ENCODE assay signal across 23 cellular contexts in the genomic region with DNA sequence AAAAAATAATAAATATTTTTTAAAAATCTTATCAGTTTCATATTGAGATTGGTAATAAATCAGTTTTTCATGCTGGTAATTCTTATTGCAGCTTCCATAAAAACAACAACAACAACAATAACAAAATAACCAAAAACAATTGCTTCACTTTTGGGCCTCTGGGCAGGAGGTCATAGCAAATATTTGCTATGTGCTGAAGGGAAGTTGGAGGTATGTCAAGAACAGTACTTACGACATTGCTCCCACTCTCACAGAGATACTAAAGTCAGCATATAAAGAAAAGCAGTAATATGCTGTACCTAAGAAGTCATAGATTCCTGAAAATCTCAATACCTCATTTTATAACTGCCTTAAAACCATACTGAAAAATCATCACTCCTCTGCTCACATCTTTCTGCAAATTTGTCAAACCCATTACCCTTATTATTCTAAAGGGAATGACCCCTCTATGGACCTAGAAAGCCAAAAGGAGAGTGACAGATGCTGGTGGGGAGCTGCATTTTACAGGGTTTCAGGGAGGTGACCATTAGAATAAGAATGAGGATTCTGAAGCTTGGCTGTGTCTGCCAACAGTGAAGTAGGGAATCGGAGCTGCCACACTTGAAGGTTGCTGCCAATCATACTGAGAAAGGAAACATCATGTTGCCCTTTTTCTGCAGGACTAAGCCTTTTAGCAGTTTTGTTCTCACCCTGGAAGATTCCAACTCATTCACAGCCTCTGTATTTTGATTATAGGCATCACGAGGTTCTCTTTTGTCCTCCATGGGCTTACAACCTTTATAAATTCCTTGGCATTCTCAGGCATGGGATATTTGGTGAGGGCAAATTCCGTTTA.
"Had no signal": no experiment of that assay in that cellular context is flagged by ENCODE, and none has a peak within 500 bp of the region (broad histone marks: within the 10 kb centered on the region; RNA-seq: fewer than 3 reads in every experiment).

No MANE protein-coding gene starts in this region.

- H3K4me3 Mint-ChIP-seq: activated naive CD4-positive, alpha-beta T cell treated with anti-CD3 and anti-CD28 coated beads, Interleukin-2, amount 50 U/mL, for 24 hours; effector memory CD8-positive, alpha-beta T cell; naive thymus-derived CD4-positive, alpha-beta T cell; stimulated activated naive CD8-positive, alpha-beta T cell treated with anti-CD3 and anti-CD28 coated beads, Interleukin-15, Interleukin-2, amounts not matched to agents 100 ng/mL and 50 ng/mL, for 24 hours had no signal

- H3K27ac ChIP-seq: brain microvascular endothelial cell, esophagus squamous epithelium, gastrocnemius medialis, pancreas, psoas muscle, thyroid gland, VCaP had no signal

- ATAC-seq: effector memory CD8-positive, alpha-beta T cell; gastrocnemius medialis; left colon; naive thymus-derived CD4-positive, alpha-beta T cell; pancreas; psoas muscle; right cardiac atrium had no signal

- H3K9me3 ChIP-seq: esophagus squamous epithelium, gastrocnemius medialis, pancreas, psoas muscle, thyroid gland had no signal

- H3K4me1 ChIP-seq: esophagus squamous epithelium, gastrocnemius medialis, pancreas, psoas muscle, thyroid gland had no signal

- H3K4me1 Mint-ChIP-seq: activated naive CD4-positive, alpha-beta T cell treated with anti-CD3 and anti-CD28 coated beads, Interleukin-2, amount 50 U/mL, for 24 hours; naive thymus-derived CD4-positive, alpha-beta T cell had no signal

- H3K27me3 ChIP-seq: brain microvascular endothelial cell, esophagus squamous epithelium, gastrocnemius medialis, pancreas, thyroid gland had no signal

- H3K4me3 ChIP-seq: esophagus squamous epithelium, gastrocnemius medialis, lung, pancreas, psoas muscle, thyroid gland had no signal

- H3K36me3 ChIP-seq: brain microvascular endothelial cell, esophagus squamous epithelium, gastrocnemius medialis, pancreas, thyroid gland had no signal

- H3K9me3 Mint-ChIP-seq: activated naive CD4-positive, alpha-beta T cell treated with anti-CD3 and anti-CD28 coated beads, Interleukin-2, amount 50 U/mL, for 24 hours; stimulated activated naive CD8-positive, alpha-beta T cell treated with anti-CD3 and anti-CD28 coated beads, Interleukin-15, Interleukin-2, amounts not matched to agents 100 ng/mL and 50 ng/mL, for 24 hours had no signal

- H3K27ac Mint-ChIP-seq: activated naive CD4-positive, alpha-beta T cell treated with anti-CD3 and anti-CD28 coated beads, Interleukin-2, amount 50 U/mL, for 24 hours; effector memory CD8-positive, alpha-beta T cell; stimulated activated naive CD8-positive, alpha-beta T cell treated with anti-CD3 and anti-CD28 coated beads, Interleukin-15, Interleukin-2, amounts not matched to agents 100 ng/mL and 50 ng/mL, for 24 hours had no signal

- DNase-seq: activated CD4-positive, alpha-beta T cell treated with anti-CD3 and anti-CD28 coated beads for 1 hour; activated CD4-positive, alpha-beta T cell treated with anti-CD3 and anti-CD28 coated beads, Interleukin-2, amount 50 U/mL, for 1 hour; activated gamma-delta T cell treated with Interleukin-2 at 50 U/mL for 16 hours; activated T-cell treated with anti-CD3 and anti-CD28 coated beads, Interleukin-2, amount 50 U/mL, for 1 hour; aorta; brain microvascular endothelial cell; caudate nucleus; effector memory CD8-positive, alpha-beta T cell; esophagus squamous epithelium; gastrocnemius medialis; hypothalamus; left colon; naive thymus-derived CD4-positive, alpha-beta T cell; psoas muscle; stimulated activated CD4-positive, alpha-beta T cell treated with anti-CD3 and anti-CD28 coated beads, Interleukin-1b, Interleukin-23, amount 100 ng/mL, for 48 hours; substantia nigra; thyroid gland had no signal

- H3K36me3 Mint-ChIP-seq: activated naive CD4-positive, alpha-beta T cell treated with anti-CD3 and anti-CD28 coated beads, Interleukin-2, amount 50 U/mL, for 24 hours; naive thymus-derived CD4-positive, alpha-beta T cell had no signal

- H3K27me3 Mint-ChIP-seq: activated naive CD4-positive, alpha-beta T cell treated with anti-CD3 and anti-CD28 coated beads, Interleukin-2, amount 50 U/mL, for 24 hours; effector memory CD8-positive, alpha-beta T cell; naive thymus-derived CD4-positive, alpha-beta T cell; stimulated activated naive CD8-positive, alpha-beta T cell treated with anti-CD3 and anti-CD28 coated beads, Interleukin-15, Interleukin-2, amounts not matched to agents 100 ng/mL and 50 ng/mL, for 24 hours had no signal
